ENCODE assay signal across 18 cellular contexts in genomic region chr3:31890742-31891469, GRCh38.
A peak's percentile ranks its signal among the peaks of the same experiment; 100 is the strongest.
DNase-seq lines count a peak whose midpoint lies in the region; ATAC-seq and TF ChIP-seq lines count a peak whose summit lies in the region.
"Had no signal": no experiment of that assay in that cellular context is flagged by ENCODE, and none has a peak within 500 bp of the region (broad histone marks: within the 10 kb centered on the region; RNA-seq: fewer than 3 reads in every experiment).

No MANE protein-coding gene starts in this region.

- H3K27ac Mint-ChIP-seq in stimulated activated naive CD8-positive, alpha-beta T cell treated with anti-CD3 and anti-CD28 coated beads, Interleukin-15, amount 100 ng/mL, for 72 hours, result no peak overlapping the region
- peak overlapping the region; percentile 79 for H3K27ac Mint-ChIP-seq in WTC11
- no peak overlapping the region for H3K27ac Mint-ChIP-seq in endodermal cell

- no peaks in the 10 kb centered on the region for H3K4me1 ChIP-seq in neuronal stem cell (ENCODE audit: control insufficient read depth in 2 of 2, insufficient read depth in 1 of 2, low read depth in 1 of 2, low read length in 2 of 2)
- no peaks in the 10 kb centered on the region for H3K4me1 ChIP-seq in endodermal cell (ENCODE audit: control insufficient read depth, insufficient read depth, low read length)

- H3K9me3 ChIP-seq in neuronal stem cell (replicated peaks in 1 of 2; ENCODE audit: control insufficient read depth in 2 of 2, insufficient read depth in 1 of 2, low read depth in 1 of 2, low read length in 2 of 2) (no peaks in the 10 kb centered on the region), endodermal cell (ENCODE audit: control insufficient read depth, low read length) (no peaks in the 10 kb centered on the region)

- H3K27ac ChIP-seq in neuronal stem cell (replicated peaks; ENCODE audit: low read length) (no peak overlapping the region), endodermal cell (ENCODE audit: low read depth, low read length) (no peak overlapping the region)
- H3K27ac ChIP-seq: C4-2B had no signal

- no peak overlapping the region for H3K4me3 Mint-ChIP-seq in stimulated activated naive CD8-positive, alpha-beta T cell treated with anti-CD3 and anti-CD28 coated beads, Interleukin-15, amount 100 ng/mL, for 72 hours
- no peak overlapping the region for H3K4me3 Mint-ChIP-seq in WTC11
- no peak overlapping the region for H3K4me3 Mint-ChIP-seq in endodermal cell

- H2BK5ac ChIP-seq in neuronal stem cell (ENCODE audit: low read length), result no peak overlapping the region

- H3K23ac ChIP-seq in neuronal stem cell (ENCODE audit: low read depth, low read length, poor library complexity), result no peak overlapping the region

- H3K27me3 Mint-ChIP-seq in stimulated activated naive CD8-positive, alpha-beta T cell treated with anti-CD3 and anti-CD28 coated beads, Interleukin-15, amount 100 ng/mL, for 72 hours, result peaks cover 32% of the 10 kb centered on the region
- H3K27me3 Mint-ChIP-seq in WTC11 (ENCODE audit: low read depth) (no peaks in the 10 kb centered on the region), endodermal cell (ENCODE audit: insufficient read depth) (no peaks in the 10 kb centered on the region)

- no peak overlapping the region for H3K14ac ChIP-seq in neuronal stem cell (ENCODE audit: low read length)

- no peaks in the 10 kb centered on the region for H3K9me3 Mint-ChIP-seq in stimulated activated naive CD8-positive, alpha-beta T cell treated with anti-CD3 and anti-CD28 coated beads, Interleukin-15, amount 100 ng/mL, for 72 hours
- H3K9me3 Mint-ChIP-seq in WTC11, result 0 out of 2 replicates have a peak, but pooled peaks cover 4% of the 10 kb centered on the region
- peaks cover 2% of the 10 kb centered on the region for H3K9me3 Mint-ChIP-seq in endodermal cell

- CTCF ChIA-PET in WTC11 (lab: Charles Lee), result interaction anchor here (0.7 to 1.0 kb wide), 2 partner anchors 70 to 329 kb away, joined by 3 read pairs; no protein-coding TSS in a partner anchor

- POLR2A ChIA-PET in WTC11 (lab: Charles Lee), result no interaction called here

- H3K4me3 ChIP-seq in neuronal stem cell (ENCODE audit: low read length in 2 of 2) (no peak overlapping the region), endodermal cell (ENCODE audit: low read length) (no peak overlapping the region)
- H3K4me3 ChIP-seq: GM12878 had no signal

- DNase-seq in stimulated activated naive CD8-positive, alpha-beta T cell treated with anti-CD3 and anti-CD28 coated beads, Interleukin-15, amount 100 ng/mL, for 72 hours, result no peak
- DNase-seq in stimulated activated naive CD8-positive, alpha-beta T cell treated with anti-CD3 and anti-CD28 coated beads, Interleukin-15, Interleukin-2, amounts not matched to agents 100 U/mL and 50 U/mL, for 24 hours, result no peak
- DNase-seq in WTC11 (ENCODE audit: low spot score) (no peak), kidney tubule cell (ENCODE audit: low spot score) (peak; percentile 20), neuronal stem cell (ENCODE audit: low spot score) (no peak), NCI-H1436 treated with DMSO at 0.1 percent for 48 hours (lab: John Stamatoyannopoulos, UW) (no peak), dedifferentiated amniotic fluid mesenchymal stem cell (ENCODE audit: extremely low spot score) (no peak), endodermal cell (no peak)
- DNase-seq: DMS53; MV-4-11; NCI-H1436; NCI-H226; NCI-H526 treated with DMSO at 0.1 percent for 48 hours; NK-92 treated with Interleukin-12 subunit alpha and Interleukin-12 subunit beta, amount 100 ng/mL, for 24 hours; PC-3 had no signal

- no peaks in the 10 kb centered on the region for H3K4me1 Mint-ChIP-seq in stimulated activated naive CD8-positive, alpha-beta T cell treated with anti-CD3 and anti-CD28 coated beads, Interleukin-15, amount 100 ng/mL, for 72 hours
- H3K4me1 Mint-ChIP-seq in WTC11 (peaks cover 83% of the 10 kb centered on the region), endodermal cell (peaks cover 32% of the 10 kb centered on the region)

- H4K8ac ChIP-seq in neuronal stem cell (ENCODE audit: low read depth, low read length), result no peak overlapping the region

- H3K36me3 ChIP-seq in neuronal stem cell (replicated peaks in 1 of 2; ENCODE audit: control insufficient read depth in 2 of 2, insufficient read depth in 2 of 2, low read length in 2 of 2) (no peaks in the 10 kb centered on the region), endodermal cell (ENCODE audit: control insufficient read depth, insufficient read depth, low read length) (no peaks in the 10 kb centered on the region)

- H3K4me2 ChIP-seq in neuronal stem cell (ENCODE audit: insufficient read depth, low read length, poor library complexity, severe bottlenecking), result no peak overlapping the region

- H2BK15ac ChIP-seq in neuronal stem cell (ENCODE audit: low read length), result no peak overlapping the region

- no CpG with 5 or more reads among the region's 8 CpGs for WGBS in neuronal stem cell (ENCODE audit: extremely low coverage in 2 of 2, insufficient read length in 2 of 2, insufficient replicate concordance in 1 of 2), 2 donors
- WGBS in endodermal cell (ENCODE audit: insufficient coverage in 1 of 2, insufficient read length in 1 of 2), 2 experiments, result 86 to 93% methylated on average over 7 to 8 of the region's 8 CpGs

- no peak overlapping the region for H2BK120ac ChIP-seq in neuronal stem cell (ENCODE audit: low read depth, low read length)

- H2AK5ac ChIP-seq in neuronal stem cell (ENCODE audit: low read depth, low read length), result no peak overlapping the region

- no peak overlapping the region for H4K91ac ChIP-seq in neuronal stem cell (ENCODE audit: low read depth, low read length, poor library complexity)

- no peak overlapping the region for H2BK12ac ChIP-seq in neuronal stem cell (ENCODE audit: low read length)

- no peak overlapping the region for H2AFZ ChIP-seq in neuronal stem cell (ENCODE audit: low read length)

- no peak for TF ChIP-seq CTCF in WTC11 (IDR thresholded peaks at IDR 0.05)
- TF ChIP-seq CTCF in endodermal cell (conservative IDR thresholded peaks at IDR 0.05), result no peak

- H3K18ac ChIP-seq in neuronal stem cell (ENCODE audit: low read length), result no peak overlapping the region

- H3K36me3 Mint-ChIP-seq in WTC11, result no peaks in the 10 kb centered on the region
- H3K36me3 Mint-ChIP-seq in endodermal cell (ENCODE audit: low read depth), result no peaks in the 10 kb centered on the region

- peak; percentile 40 for ATAC-seq in stimulated activated naive CD8-positive, alpha-beta T cell treated with anti-CD3 and anti-CD28 coated beads, Interleukin-15, amount 100 ng/mL, for 72 hours
- ATAC-seq in stimulated activated naive CD8-positive, alpha-beta T cell treated with anti-CD3 and anti-CD28 coated beads, Interleukin-15, Interleukin-2, amounts not matched to agents 100 U/mL and 50 U/mL, for 24 hours, result no peak
- no peak for ATAC-seq in WTC11
- ATAC-seq: GM12878, PC-3, Right ventricle myocardium inferior had no signal

- H3K79me1 ChIP-seq in neuronal stem cell (ENCODE audit: low read depth, low read length), result no peaks in the 10 kb centered on the region

- no peaks in the 10 kb centered on the region for H3K27me3 ChIP-seq in neuronal stem cell (ENCODE audit: control insufficient read depth in 3 of 3, insufficient read depth in 3 of 3, low read depth in 1 of 3, low read length in 3 of 3)
- H3K27me3 ChIP-seq in endodermal cell (ENCODE audit: control insufficient read depth, insufficient read depth, low read length, poor library complexity, severe bottlenecking), result no peaks in the 10 kb centered on the region

- H3K4ac ChIP-seq in neuronal stem cell (ENCODE audit: low read length), result no peak overlapping the region

- H3K9ac ChIP-seq in neuronal stem cell (ENCODE audit: low read depth, low read length, poor library complexity) (no peak overlapping the region), endodermal cell (ENCODE audit: extremely low read depth, low read length, poor library complexity, severe bottlenecking) (no peak overlapping the region)

TF ChIP-seq in WTC11, 78 proteins besides CTCF, POLR2A, EP300 and RAD21 (continues in another document):
- TF ChIP-seq ZSCAN18 (CRISPR knock-in tag; IDR thresholded peaks at IDR 0.05) (no peak), CDX4 (CRISPR knock-in tag; IDR thresholded peaks at IDR 0.05; ENCODE audit: borderline replicate concordance) (no peak), ETV6 (CRISPR knock-in tag; IDR thresholded peaks at IDR 0.05) (no peak), HMGA2 (CRISPR knock-in tag; IDR thresholded peaks at IDR 0.05) (no peak), NR2C2 (CRISPR knock-in tag; IDR thresholded peaks at IDR 0.05) (no peak), ZNF396 (CRISPR knock-in tag; IDR thresholded peaks at IDR 0.05; ENCODE audit: borderline replicate concordance) (no peak)
